In genomic region chrX:52934704-52935468, GRCh38 we compare ENCODE assay signal across 8 cellular contexts. TPM values are rescaled to one million over a fixed set of nuclear protein-coding genes. Genes with fewer than 3 reads are reported as not detected.
A peak's percentile ranks its signal among the peaks of the same experiment; 100 is the strongest.
DNase-seq lines count a peak whose midpoint lies in the region; ATAC-seq and TF ChIP-seq lines count a peak whose summit lies in the region.

No MANE protein-coding gene starts in this region.

- no peaks in the 10 kb centered on the region for H3K27me3 Mint-ChIP-seq in chondrocyte (ENCODE audit: low read depth)

- no peaks in the 10 kb centered on the region for H3K36me3 ChIP-seq in BLaER1

- H3K9me3 Mint-ChIP-seq in chondrocyte (ENCODE audit: low read depth): no peaks in the 10 kb centered on the region

- H3K27me3 ChIP-seq in BLaER1: no peaks in the 10 kb centered on the region; the same call in 1 of the 2 replicates

- H3K4me1 ChIP-seq in BLaER1: peaks cover 11% of the 10 kb centered on the region

- H3K4me2 ChIP-seq in BLaER1: peak overlapping the region; percentile 96

- no peaks in the 10 kb centered on the region for H3K36me3 Mint-ChIP-seq in chondrocyte (ENCODE audit: low read depth)

- peak overlapping the region; percentile 79 for H3K4me3 Mint-ChIP-seq in chondrocyte (ENCODE audit: unreplicated experiment)

- no peaks in the 10 kb centered on the region for H3K9me3 ChIP-seq in BLaER1

- ATAC-seq in HG03439 (IDR thresholded peaks at IDR 0.05; ENCODE audit: unreplicated experiment): peak; percentile 86

- peak; percentile 85 for DNase-seq in GM19238 (ENCODE audit: insufficient read length, low spot score)
- DNase-seq in NCI-H460 (ENCODE audit: extremely low read depth, low read depth): peak; percentile 93
- peak; percentile 84 for DNase-seq in activated CD4-positive, alpha-beta T cell treated with anti-CD3 and anti-CD28 coated beads for 1 hour
- DNase-seq in chondrocyte (ENCODE audit: low spot score): peak; percentile 96
- DNase-seq in kidney tubule cell (ENCODE audit: low spot score): peak; percentile 97
- DNase-seq in stimulated activated CD4-positive, alpha-beta T cell treated with anti-CD3 and anti-CD28 coated beads, Interleukin-1b, Interleukin-23, amount 100 ng/mL, for 24 hours (ENCODE audit: low read depth in 4 of 4, low spot score in 1 of 4): peak; percentile 75 to 99 (median 82)

- H3K27ac ChIP-seq in BLaER1: peak overlapping the region; percentile 96

- H3K27ac Mint-ChIP-seq in chondrocyte (ENCODE audit: unreplicated experiment): peak overlapping the region; percentile 100

- H3K4me3 ChIP-seq in BLaER1: peak overlapping the region; percentile 75

- no peaks in the 10 kb centered on the region for H4K20me1 ChIP-seq in BLaER1

- TF ChIP-seq CTCF in chondrocyte (IDR thresholded peaks at IDR 0.05): peak; percentile 87

- peak overlapping the region; percentile 91 for H3K9ac ChIP-seq in BLaER1

- peaks cover 15% of the 10 kb centered on the region for H3K4me1 Mint-ChIP-seq in chondrocyte (ENCODE audit: low read depth)

RNA-seq across cellular contexts. Expression of gene FAM156A, which starts 23.4 kb away (rescaled TPM):
- total RNA-seq in NCI-H460 (2014; rRNA removed; shearing (Covaris generic)): 27.2 and 40.6 TPM in 2 replicates
- 181 and 197 TPM in 2 replicates for polyA plus RNA-seq in NCI-H460 (2014; cell fraction: nucleus; rRNA removed)
- total RNA-seq in chondrocyte: 23.8 to 39.9 TPM (median 25.2 TPM) in 3 replicates

RNA-seq across cellular contexts. Expression of gene FAM156B, which starts 37.8 kb away (rescaled TPM):
- total RNA-seq in NCI-H460 (2014; rRNA removed; shearing (Covaris generic)): 40.3 and 43.0 TPM in 2 replicates
- 118 and 164 TPM in 2 replicates for polyA plus RNA-seq in NCI-H460 (2014; cell fraction: nucleus; rRNA removed)
- total RNA-seq in chondrocyte: 18.0 to 19.5 TPM (median 18.3 TPM) in 3 replicates

Comparison
In these comparisons a context has a peak if more than half of its experiments do, and no peak if none do; other contexts are left out.
1. Peak in every context shown above with its lines: DNase-seq, ATAC-seq, H3K4me3 ChIP-seq and H3K27ac ChIP-seq.